ENCODE assay signal across 31 cellular contexts in the genomic region with DNA sequence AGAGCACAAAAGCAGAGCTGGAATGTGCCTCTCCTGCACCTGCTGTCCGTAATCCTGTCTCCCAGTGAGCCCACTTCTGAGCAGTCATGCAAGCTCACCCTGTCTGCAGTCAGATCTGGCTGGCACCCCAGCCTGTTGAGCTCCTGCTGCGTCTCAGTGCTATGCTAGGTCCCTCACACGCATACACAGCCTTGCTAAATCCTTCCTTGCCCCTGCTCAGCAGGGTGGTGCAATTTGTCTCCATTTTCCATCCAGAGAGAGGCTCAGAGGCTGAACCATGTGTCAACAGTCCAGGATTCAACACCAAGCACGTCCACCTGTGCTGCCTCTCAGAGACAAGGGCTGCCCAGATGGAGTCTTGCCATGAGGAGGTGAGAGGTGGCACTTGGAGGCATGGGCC. TPM values are rescaled to one million over a fixed set of nuclear protein-coding genes. Genes with fewer than 3 reads are reported as not detected.
DNase-seq lines count a peak whose midpoint lies in the region; ATAC-seq and TF ChIP-seq lines count a peak whose summit lies in the region.
"Had no signal": no experiment of that assay in that cellular context is flagged by ENCODE, and none has a peak within 500 bp of the region (broad histone marks: within the 10 kb centered on the region; RNA-seq: fewer than 3 reads in every experiment).

No MANE protein-coding gene starts in this region.

- no peaks in the 10 kb centered on the region for H3K27me3 ChIP-seq in gastrocnemius medialis
- H3K27me3 ChIP-seq: BE2C, brain microvascular endothelial cell, right atrium auricular region, testis, vagina had no signal

- CTCF ChIA-PET in HEK293 (lab: Yijun Ruan, JAX), result interaction anchor here (0.5 kb wide), 1 partner anchor 1182 kb away, joined by 3 read pairs; no protein-coding TSS in a partner anchor

- H3K27ac ChIP-seq in HEK293 (ENCODE audit: extremely low read depth, low read depth, low read length) (no peak overlapping the region), gastrocnemius medialis (peak overlapping the region; percentile 33 to 68 (median 52))
- H3K27ac ChIP-seq: brain microvascular endothelial cell, lower lobe of right lung, PC-9, right atrium auricular region, testis, vagina had no signal

- in situ Hi-C loops in gastrocnemius medialis (cut with MboI; ENCODE audit: low sequenced_read_pairs in 4 of 4), result loop anchor here in 1 of 4 donors (25.0 kb wide), 1 partner anchor 133 kb away; no protein-coding TSS in a partner anchor

- no peak for TF ChIP-seq CTCF in HEK293 (tag by site-specific recombination; IDR thresholded peaks at IDR 0.05)
- TF ChIP-seq CTCF in gastrocnemius medialis (IDR thresholded peaks at IDR 0.05 in 4 of 5, conservative IDR thresholded peaks at IDR 0.05 in 1 of 5), result no peak

- no peak overlapping the region for H3K4me3 ChIP-seq in HEK293 (ENCODE audit: low read depth, low read length)
- no peak overlapping the region for H3K4me3 ChIP-seq in gastrocnemius medialis
- H3K4me3 ChIP-seq: HAP-1, lower lobe of right lung, PC-9, right atrium auricular region, smooth muscle cell, testis, vagina had no signal

- POLR2A ChIA-PET in HEK293 (lab: Yijun Ruan, JAX), result no interaction called here

- TF ChIP-seq POLR2A in gastrocnemius medialis (IDR thresholded peaks at IDR 0.05), result no peak

- H3K9me3 ChIP-seq in HEK293 (ENCODE audit: control insufficient read depth, insufficient read depth, low read depth, low read length) (no peaks in the 10 kb centered on the region), gastrocnemius medialis (no peaks in the 10 kb centered on the region)
- H3K9me3 ChIP-seq: BE2C, HAP-1, lower lobe of right lung, right atrium auricular region, testis, vagina had no signal

- H3K4me1 ChIP-seq in HEK293 (ENCODE audit: control insufficient read depth, insufficient read depth, low read length) (no peaks in the 10 kb centered on the region), gastrocnemius medialis (peaks cover 49 to 52% of the 10 kb centered on the region in 2 donors)
- H3K4me1 ChIP-seq: BE2C, HAP-1 had no signal

- DNase-seq in NCI-H345 (lab: John Stamatoyannopoulos, UW) (peak; percentile 85), cerebellum (ENCODE audit: low spot score) (peak; percentile 56), gastrocnemius medialis (peak in 1 of 2 donors; percentile 52), HPDE6-E6E7 (ENCODE audit: extremely low spot score) (no peak), NCI-H1436 (lab: John Stamatoyannopoulos, UW) (no peak)
- DNase-seq: activated CD4-positive, alpha-beta T cell treated with anti-CD3 and anti-CD28 coated beads for 36 hours; activated CD8-positive, alpha-beta T cell treated with anti-CD3 and anti-CD28 coated beads, Interleukin-2, amount 10 ng/mL, durations not matched to agents 7 days and 5 days; activated naive CD4-positive, alpha-beta T cell treated with anti-CD3 and anti-CD28 coated beads, Interleukin-2, amount 50 U/mL, for 16 hours; amniotic stem cell; BE2C; brain microvascular endothelial cell; CD8-positive, alpha-beta T cell; DMS 273 treated with DMSO at 0.1 percent for 48 hours; effector CD4-positive, alpha-beta T cell; EL; hippocampal formation; lower lobe of right lung; NCI-H1694; NCI-H2171; NCI-H510A treated with DMSO at 0.1 percent for 48 hours; PC-9; stimulated activated CD4-positive, alpha-beta T cell treated with anti-CD3 and anti-CD28 coated beads, Interleukin-1b, Interleukin-23, amount 100 ng/mL, for 48 hours; stimulated activated naive CD8-positive, alpha-beta T cell treated with anti-CD3 and anti-CD28 coated beads, Interleukin-15, Interleukin-2, amounts not matched to agents 100 U/mL and 50 U/mL, for 24 hours; testis had no signal

- intact Hi-C loops in gastrocnemius medialis (cut with DNase I; ENCODE audit: low total_unique reads), result no loop called here

- H3K36me3 ChIP-seq in HEK293 (ENCODE audit: control insufficient read depth in 2 of 2, insufficient read depth in 1 of 2, low read length in 2 of 2) (no peaks in the 10 kb centered on the region), gastrocnemius medialis (no peaks in the 10 kb centered on the region)
- H3K36me3 ChIP-seq: BE2C, brain microvascular endothelial cell, HAP-1, lower lobe of right lung, right atrium auricular region, vagina had no signal

- ATAC-seq in gastrocnemius medialis (peak; percentile 35 to 57), HG02884 (IDR thresholded peaks at IDR 0.05; ENCODE audit: unreplicated experiment) (no peak)
- ATAC-seq: activated CD4-positive, alpha-beta T cell treated with anti-CD3 and anti-CD28 coated beads for 36 hours; activated CD8-positive, alpha-beta T cell treated with anti-CD3 and anti-CD28 coated beads, Interleukin-2, amount 10 ng/mL, durations not matched to agents 7 days and 5 days; activated T-helper 17 cell treated with anti-CD3 and anti-CD28 coated beads, Interleukin-2, amount 50 U/mL, for 72 hours; CD8-positive, alpha-beta T cell; lower lobe of right lung had no signal

TF ChIP-seq in HEK293, 187 proteins besides CTCF, POLR2A, EP300 and RAD21:
- TF ChIP-seq ZIC2 (tag by site-specific recombination; IDR thresholded peaks at IDR 0.05), result peak; percentile 63
- no peak for TF ChIP-seq ZNF184 (tag by site-specific recombination; IDR thresholded peaks at IDR 0.05)
TF ChIP-seq in HEK293: peak in this region for 1.

RNA-seq across cellular contexts. Expression of gene POMGNT2, which starts 11.0 kb away (rescaled TPM):
- total RNA-seq in cerebellum, result 16.2 TPM
- total RNA-seq in gastrocnemius medialis, result 10 to 100 TPM; 20.4 to 72.8 (median 52.4) TPM

Comparison
In these comparisons a context has a peak if more than half of its experiments do, and no peak if none do; other contexts are left out.
1. DNase-seq: peak in NCI-H345 (single experiment) and cerebellum (single experiment); none in HPDE6-E6E7 (single experiment) and NCI-H1436 (single experiment).